Comparison of ENCODE assay signal across 8 cellular contexts in the genomic region with DNA sequence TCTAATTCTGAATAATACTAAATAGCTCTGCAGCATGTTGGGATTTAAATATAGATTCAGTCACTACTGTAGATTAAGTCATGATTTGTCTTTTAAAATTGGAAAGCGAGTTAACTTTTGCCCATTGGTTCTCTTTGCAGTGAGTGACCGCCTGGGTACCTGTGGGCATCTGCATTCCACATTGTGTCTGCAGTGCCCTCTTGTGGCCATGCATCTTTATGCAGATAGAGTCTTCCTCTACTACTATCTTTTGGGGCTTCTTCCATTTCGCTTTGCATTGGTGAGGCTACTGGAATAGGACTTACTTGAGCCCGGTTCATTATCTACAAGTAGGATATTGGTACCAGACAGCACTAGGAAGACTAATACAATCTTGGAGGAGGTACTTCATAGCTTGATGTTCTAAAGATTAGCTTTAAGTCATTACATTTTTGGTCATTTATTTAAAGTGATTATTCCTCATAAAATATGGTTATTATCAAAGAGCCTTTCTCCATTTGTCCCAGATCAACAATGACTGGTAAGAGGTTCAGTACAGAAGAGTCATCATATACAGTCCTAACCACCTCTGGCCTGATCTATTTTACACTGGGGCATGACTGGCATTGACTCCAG.
DNase-seq lines count a peak whose midpoint lies in the region; ATAC-seq and TF ChIP-seq lines count a peak whose summit lies in the region.

No MANE protein-coding gene starts in this region.

- TF ChIP-seq CTCF in SK-N-SH (IDR thresholded peaks at IDR 0.05), result peak; percentile 89

- no peaks in the 10 kb centered on the region for H3K27me3 ChIP-seq in SK-N-SH (ENCODE audit: insufficient read depth)
- H3K27me3 ChIP-seq in iPS DF 6.9 (ENCODE audit: control insufficient read depth, insufficient read depth, low read length), result no peaks in the 10 kb centered on the region

- no peak overlapping the region for H2AFZ ChIP-seq in SK-N-SH (ENCODE audit: low read depth)

- peak; percentile 86 for ATAC-seq in GM21723 (IDR thresholded peaks at IDR 0.05; ENCODE audit: unreplicated experiment)

- H3K79me2 ChIP-seq in SK-N-SH (ENCODE audit: insufficient read depth), result no peaks in the 10 kb centered on the region

- peaks cover 0 to 6% of the 10 kb centered on the region in 2 experiments for H3K36me3 ChIP-seq in SK-N-SH (replicated peaks in 1 of 2; ENCODE audit: control insufficient read depth in 1 of 2, insufficient read depth in 2 of 2, low read length in 1 of 2)
- no peaks in the 10 kb centered on the region for H3K36me3 ChIP-seq in iPS DF 6.9 (ENCODE audit: control insufficient read depth, insufficient read depth, low read length)

- no peak overlapping the region for H3K4me2 ChIP-seq in SK-N-SH

- H3F3A ChIP-seq in SK-N-SH (replicated peaks; ENCODE audit: insufficient read depth), result no peaks in the 10 kb centered on the region

- WGBS in SK-N-SH (ENCODE audit: low lambda C conversion rate), result 44% methylated on average over 4 of the region's 4 CpGs
- WGBS in iPS DF 6.9 (ENCODE audit: insufficient coverage, insufficient read length), result no CpG with 5 or more reads among the region's 4 CpGs

- CTCF ChIA-PET in SK-N-SH (lab: Yijun Ruan, JAX), result interaction anchor here (0.7 to 3.6 kb wide), 19 partner anchors 9 to 871 kb away, joined by 3 to 82 read pairs (median 5); no protein-coding TSS in a partner anchor

- no peak overlapping the region for H3K9ac ChIP-seq in SK-N-SH

- DNase-seq in NCI-H2081 (lab: John Stamatoyannopoulos, UW), result peak; percentile 48 to 53
- no peak for DNase-seq in NCI-H2081 treated with DMSO at 0.1 percent for 48 hours (lab: John Stamatoyannopoulos, UW)
- peak; percentile 28 for DNase-seq in Jurkat, Clone E6-1 (ENCODE audit: low read depth, low spot score)
- peak; percentile 55 for DNase-seq in SK-N-SH
- DNase-seq in anterior cingulate cortex (lab: John Stamatoyannopoulos, UW), result peak in 40 of 58 donors; percentile 2 to 74 (median 37)
- DNase-seq in iPS DF 6.9 (ENCODE audit: low read depth, low spot score), result peak; percentile 60
- DNase-seq in stimulated activated CD4-positive, alpha-beta T cell treated with anti-CD3 and anti-CD28 coated beads, Interleukin-1b, Interleukin-23, amount 100 ng/mL, for 4 hours (ENCODE audit: low read depth in 2 of 2), result peak; percentile 19 to 32

- H3K4me1 ChIP-seq in SK-N-SH (ENCODE audit: control insufficient read depth in 1 of 2, insufficient read depth in 2 of 2, low read depth in 1 of 2, low read length in 1 of 2) (peaks cover 6 to 14% of the 10 kb centered on the region in 2 experiments; a peak in 3 of 4 replicates), iPS DF 6.9 (ENCODE audit: control insufficient read depth, insufficient read depth, low read length) (no peaks in the 10 kb centered on the region)

- TF ChIP-seq RAD21 in SK-N-SH (IDR thresholded peaks at IDR 0.05; ENCODE audit: low read length), result peak; percentile 72

- no peak for TF ChIP-seq EP300 in SK-N-SH (IDR thresholded peaks at IDR 0.05; ENCODE audit: borderline replicate concordance in 1 of 2, low read depth in 1 of 2, low read length in 1 of 2)

- H3K27ac ChIP-seq in SK-N-SH (ENCODE audit: low read depth in 2 of 2, low read length in 1 of 2) (no peak overlapping the region), iPS DF 6.9 (ENCODE audit: low read length) (no peak overlapping the region)

- H3K4me3 ChIP-seq in Jurkat, Clone E6-1 (ENCODE audit: low read length), result no peak overlapping the region
- H3K4me3 ChIP-seq in SK-N-SH (ENCODE audit: low read depth in 2 of 2, low read length in 1 of 2) (no peak overlapping the region; a peak in 1 of 4 replicates), iPS DF 6.9 (ENCODE audit: low read length) (no peak overlapping the region)

- POLR2A ChIA-PET in SK-N-SH (lab: Yijun Ruan, JAX), result no interaction called here

- no peaks in the 10 kb centered on the region for H3K9me2 ChIP-seq in SK-N-SH

- no peaks in the 10 kb centered on the region for H4K20me1 ChIP-seq in SK-N-SH (ENCODE audit: insufficient read depth)

- H3K9me3 ChIP-seq in SK-N-SH, result no peaks in the 10 kb centered on the region
- no peaks in the 10 kb centered on the region for H3K9me3 ChIP-seq in iPS DF 6.9 (ENCODE audit: control insufficient read depth, insufficient read depth, low read length)

TF ChIP-seq in SK-N-SH, 30 proteins besides CTCF, POLR2A, EP300 and RAD21:
- TF ChIP-seq, protein P1, sequence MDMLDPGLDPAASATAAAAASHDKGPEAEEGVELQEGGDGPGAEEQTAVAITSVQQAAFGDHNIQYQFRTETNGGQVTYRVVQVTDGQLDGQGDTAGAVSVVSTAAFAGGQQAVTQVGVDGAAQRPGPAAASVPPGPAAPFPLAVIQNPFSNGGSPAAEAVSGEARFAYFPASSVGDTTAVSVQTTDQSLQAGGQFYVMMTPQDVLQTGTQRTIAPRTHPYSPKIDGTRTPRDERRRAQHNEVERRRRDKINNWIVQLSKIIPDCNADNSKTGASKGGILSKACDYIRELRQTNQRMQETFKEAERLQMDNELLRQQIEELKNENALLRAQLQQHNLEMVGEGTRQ (IDR thresholded peaks at IDR 0.05; ENCODE audit: borderline replicate concordance, low read depth, low read length), result no peak
- TF ChIP-seq, protein P2, sequence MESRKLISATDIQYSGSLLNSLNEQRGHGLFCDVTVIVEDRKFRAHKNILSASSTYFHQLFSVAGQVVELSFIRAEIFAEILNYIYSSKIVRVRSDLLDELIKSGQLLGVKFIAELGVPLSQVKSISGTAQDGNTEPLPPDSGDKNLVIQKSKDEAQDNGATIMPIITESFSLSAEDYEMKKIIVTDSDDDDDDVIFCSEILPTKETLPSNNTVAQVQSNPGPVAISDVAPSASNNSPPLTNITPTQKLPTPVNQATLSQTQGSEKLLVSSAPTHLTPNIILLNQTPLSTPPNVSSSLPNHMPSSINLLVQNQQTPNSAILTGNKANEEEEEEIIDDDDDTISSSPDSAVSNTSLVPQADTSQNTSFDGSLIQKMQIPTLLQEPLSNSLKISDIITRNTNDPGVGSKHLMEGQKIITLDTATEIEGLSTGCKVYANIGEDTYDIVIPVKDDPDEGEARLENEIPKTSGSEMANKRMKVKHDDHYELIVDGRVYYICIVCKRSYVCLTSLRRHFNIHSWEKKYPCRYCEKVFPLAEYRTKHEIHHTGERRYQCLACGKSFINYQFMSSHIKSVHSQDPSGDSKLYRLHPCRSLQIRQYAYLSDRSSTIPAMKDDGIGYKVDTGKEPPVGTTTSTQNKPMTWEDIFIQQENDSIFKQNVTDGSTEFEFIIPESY (IDR thresholded peaks at IDR 0.05; ENCODE audit: borderline replicate concordance, low read depth), result no peak
- TF ChIP-seq MEF2A (IDR thresholded peaks at IDR 0.05; ENCODE audit: borderline replicate concordance, low read depth), result no peak
- TF ChIP-seq TCF12 (IDR thresholded peaks at IDR 0.05), result no peak
- peak; percentile 13 for TF ChIP-seq CHD2 (IDR thresholded peaks at IDR 0.05; ENCODE audit: low read length, partially characterized antibody)
- TF ChIP-seq SMC3 (IDR thresholded peaks at IDR 0.05; ENCODE audit: low read depth, low read length), result peak; percentile 53
- 0 out of 2 replicates have a peak, but pooled peaks have one; percentile 20 for TF ChIP-seq RCOR1 (IDR thresholded peaks at IDR 0.05; ENCODE audit: low read length)
TF ChIP-seq in SK-N-SH: peak in this region for 3.
